ENCODE assay signal across 1 cellular context in the genomic region with DNA sequence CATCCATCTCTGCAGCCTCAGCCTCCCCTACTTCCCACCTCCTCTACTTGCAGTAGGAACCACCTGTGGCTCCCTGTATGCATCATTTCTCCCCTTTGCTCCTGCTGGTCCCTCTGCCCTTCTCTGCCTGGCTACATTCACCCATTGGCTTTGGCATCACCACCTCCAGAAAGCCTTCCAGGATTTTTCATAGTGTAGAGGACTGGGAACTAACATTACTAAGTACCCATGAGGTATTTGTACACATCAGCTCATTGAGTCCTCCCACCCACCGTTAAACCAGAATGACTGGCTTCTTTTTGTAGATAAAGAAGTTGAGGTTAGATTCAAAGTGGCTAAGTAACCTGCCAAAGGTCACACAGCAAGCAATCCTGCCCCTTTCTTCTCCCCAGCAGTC.
TF ChIP-seq lines count a peak whose summit lies in the region.

No MANE protein-coding gene starts in this region.

TF ChIP-seq in K562, 482 proteins besides CTCF, POLR2A, EP300 and RAD21 (continued from another document):
- TF ChIP-seq, protein P1, sequence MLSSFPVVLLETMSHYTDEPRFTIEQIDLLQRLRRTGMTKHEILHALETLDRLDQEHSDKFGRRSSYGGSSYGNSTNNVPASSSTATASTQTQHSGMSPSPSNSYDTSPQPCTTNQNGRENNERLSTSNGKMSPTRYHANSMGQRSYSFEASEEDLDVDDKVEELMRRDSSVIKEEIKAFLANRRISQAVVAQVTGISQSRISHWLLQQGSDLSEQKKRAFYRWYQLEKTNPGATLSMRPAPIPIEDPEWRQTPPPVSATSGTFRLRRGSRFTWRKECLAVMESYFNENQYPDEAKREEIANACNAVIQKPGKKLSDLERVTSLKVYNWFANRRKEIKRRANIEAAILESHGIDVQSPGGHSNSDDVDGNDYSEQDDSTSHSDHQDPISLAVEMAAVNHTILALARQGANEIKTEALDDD (IDR thresholded peaks at IDR 0.05) = peak; percentile 83
- no peak for TF ChIP-seq SREBF2 (CRISPR knock-in tag; IDR thresholded peaks at IDR 0.05)
- no peak for TF ChIP-seq PHB2 (IDR thresholded peaks at IDR 0.05; ENCODE audit: low read depth)
- peak; percentile 57; the same call in 1 of the 2 replicates for TF ChIP-seq SMARCA5 (IDR thresholded peaks at IDR 0.05)
- TF ChIP-seq, protein P2, sequence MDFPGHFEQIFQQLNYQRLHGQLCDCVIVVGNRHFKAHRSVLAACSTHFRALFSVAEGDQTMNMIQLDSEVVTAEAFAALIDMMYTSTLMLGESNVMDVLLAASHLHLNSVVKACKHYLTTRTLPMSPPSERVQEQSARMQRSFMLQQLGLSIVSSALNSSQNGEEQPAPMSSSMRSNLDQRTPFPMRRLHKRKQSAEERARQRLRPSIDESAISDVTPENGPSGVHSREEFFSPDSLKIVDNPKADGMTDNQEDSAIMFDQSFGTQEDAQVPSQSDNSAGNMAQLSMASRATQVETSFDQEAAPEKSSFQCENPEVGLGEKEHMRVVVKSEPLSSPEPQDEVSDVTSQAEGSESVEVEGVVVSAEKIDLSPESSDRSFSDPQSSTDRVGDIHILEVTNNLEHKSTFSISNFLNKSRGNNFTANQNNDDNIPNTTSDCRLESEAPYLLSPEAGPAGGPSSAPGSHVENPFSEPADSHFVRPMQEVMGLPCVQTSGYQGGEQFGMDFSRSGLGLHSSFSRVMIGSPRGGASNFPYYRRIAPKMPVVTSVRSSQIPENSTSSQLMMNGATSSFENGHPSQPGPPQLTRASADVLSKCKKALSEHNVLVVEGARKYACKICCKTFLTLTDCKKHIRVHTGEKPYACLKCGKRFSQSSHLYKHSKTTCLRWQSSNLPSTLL (IDR thresholded peaks at IDR 0.05) = no peak
- 0 out of 4 replicates have a peak, but pooled peaks of 1 of the 2 experiments have one; percentile 7 for TF ChIP-seq KDM1A (IDR thresholded peaks at IDR 0.05)
- TF ChIP-seq RBM25 (IDR thresholded peaks at IDR 0.05; ENCODE audit: low read depth, low read length, severe bottlenecking) = peak; percentile 61
- peak; percentile 98 for TF ChIP-seq ZFP36 (IDR thresholded peaks at IDR 0.05; ENCODE audit: low read depth, low read length, partially characterized antibody)
- 0 out of 2 replicates have a peak, but pooled peaks have one; percentile 26 for TF ChIP-seq BCOR (IDR thresholded peaks at IDR 0.05)
- peak; percentile 65; the same call in 1 of the 2 replicates for TF ChIP-seq ZNF436 (CRISPR knock-in tag; IDR thresholded peaks at IDR 0.05)
